ENCODE assay signal across 11 cellular contexts in genomic region chr7:141220263-141220662, GRCh38.
DNase-seq lines count a peak whose midpoint lies in the region; ATAC-seq, FAIRE-seq and TF ChIP-seq lines count a peak whose summit lies in the region.
"Had no signal": no experiment of that assay in that cellular context is flagged by ENCODE, and none has a peak within 500 bp of the region (broad histone marks: within the 10 kb centered on the region; RNA-seq: fewer than 3 reads in every experiment).

No MANE protein-coding gene starts in this region.

- H3K4me3 ChIP-seq in HepG2 (replicated peaks in 1 of 3; ENCODE audit: insufficient read depth in 1 of 3, low read depth in 2 of 3, low read length in 3 of 3) (no peak overlapping the region), right lobe of liver (no peak overlapping the region)

- no peak overlapping the region for H3K4me2 ChIP-seq in HepG2 (ENCODE audit: low read depth, low read length)

- BruUV-seq in HepG2 (replicated peaks; lab: Mats Ljungman, UMichigan): no TSS peak

- no peak overlapping the region for H3K9ac ChIP-seq in HepG2 (ENCODE audit: insufficient read depth, low read depth, low read length)

- no peak overlapping the region for H2AFZ ChIP-seq in HepG2 (ENCODE audit: low read length)

- TF ChIP-seq POLR2A in HepG2 (IDR thresholded peaks at IDR 0.05; ENCODE audit: insufficient read depth in 1 of 2, low read depth in 2 of 2, low read length in 2 of 2) (no peak), right lobe of liver (IDR thresholded peaks at IDR 0.05) (no peak)

- H3K27ac Mint-ChIP-seq in brain: peak overlapping the region in 1 of 5 experiments; percentile 37
- H3K27ac Mint-ChIP-seq: activated naive CD8-positive, alpha-beta T cell; T-helper 17 cell had no signal

- FAIRE-seq in HepG2 (lab: Jason Lieb, UNC): no peak

- H3K27me3 Mint-ChIP-seq in brain: peaks cover 3% of the 10 kb centered on the region

- H3K27ac ChIP-seq in HepG2 (ENCODE audit: extremely low read length, insufficient read depth, low read length): no peak overlapping the region
- no peak overlapping the region for H3K27ac ChIP-seq in right lobe of liver

- CTCF ChIA-PET in HepG2 (lab: Yijun Ruan, JAX; ENCODE audit: low intra/inter-chr PET ratio, low total read pairs): no interaction called here

- no peaks in the 10 kb centered on the region for H3K4me1 ChIP-seq in HepG2 (ENCODE audit: insufficient read depth, low read length)
- H3K4me1 ChIP-seq in right lobe of liver: no peaks in the 10 kb centered on the region

- ATAC-seq in HepG2 (peak; percentile 64), right lobe of liver (no peak), GM21717 (IDR thresholded peaks at IDR 0.05; ENCODE audit: unreplicated experiment) (no peak), HG02852 (IDR thresholded peaks at IDR 0.05; ENCODE audit: unreplicated experiment) (no peak)
- ATAC-seq: T-helper 17 cell had no signal

- H3K9me3 ChIP-seq in HepG2 (ENCODE audit: low read length) (no peaks in the 10 kb centered on the region), right lobe of liver (no peaks in the 10 kb centered on the region)

- peaks cover 65% of the 10 kb centered on the region for H3K4me1 Mint-ChIP-seq in brain
- H3K4me1 Mint-ChIP-seq: T-helper 17 cell had no signal

- no peaks in the 10 kb centered on the region for H3K79me2 ChIP-seq in HepG2 (ENCODE audit: insufficient read depth, low read length)

- H3K27me3 ChIP-seq in HepG2 (ENCODE audit: control insufficient read depth in 1 of 2, insufficient read depth in 2 of 2, low read length in 2 of 2): peaks cover 0 to 2% of the 10 kb centered on the region in 2 experiments; a peak in 1 of 5 replicates
- no peaks in the 10 kb centered on the region for H3K27me3 ChIP-seq in right lobe of liver

- no peak for TF ChIP-seq RAD21 in HepG2 (CRISPR knock-in tag; IDR thresholded peaks at IDR 0.05)

- H3K4me3 Mint-ChIP-seq in brain: no peak overlapping the region
- H3K4me3 Mint-ChIP-seq: activated naive CD8-positive, alpha-beta T cell; T-helper 17 cell had no signal

- H3K36me3 Mint-ChIP-seq in brain: no peaks in the 10 kb centered on the region
- H3K36me3 Mint-ChIP-seq: activated naive CD8-positive, alpha-beta T cell had no signal

- intact Hi-C loops in HepG2 (cut with micrococcal nuclease; ENCODE audit: unreplicated experiment): no loop called here
- intact Hi-C loops in right lobe of liver (cut with DNase I): no loop called here

- H3K9me3 Mint-ChIP-seq in brain: no peaks in the 10 kb centered on the region

- H3K36me3 ChIP-seq in HepG2 (replicated peaks in 1 of 2; ENCODE audit: control insufficient read depth in 1 of 2, insufficient read depth in 2 of 2, low read length in 2 of 2) (no peaks in the 10 kb centered on the region), right lobe of liver (no peaks in the 10 kb centered on the region)

- no peaks in the 10 kb centered on the region for H4K20me1 ChIP-seq in HepG2 (ENCODE audit: insufficient read depth, low read length)

- in situ Hi-C loops in HepG2 (cut with HindIII; ENCODE audit: extremely low pct_ligation_motif_present, low pct_unique_long_range_greater_than_20kb): no loop called here

- WGBS in HepG2 (ENCODE audit: low lambda C conversion rate): 19% methylated on average over 4 of the region's 4 CpGs
- WGBS in right lobe of liver (ENCODE audit: insufficient coverage, low coverage, low lambda C conversion rate, missing lambda C conversion rate): 45% methylated on average over 4 of the region's 4 CpGs

- TF ChIP-seq EP300 in HepG2 (IDR thresholded peaks at IDR 0.05; ENCODE audit: low read depth in 2 of 2, low read length in 2 of 2) (no peak), HepG2 (CRISPR knock-in tag; IDR thresholded peaks at IDR 0.05; ENCODE audit: borderline replicate concordance) (no peak)

- TF ChIP-seq CTCF in HepG2 (CRISPR knock-in tag; IDR thresholded peaks at IDR 0.05) (peak; percentile 41; the same call in 1 of the 2 replicates), right lobe of liver (IDR thresholded peaks at IDR 0.05) (peak in 1 of 4 donors; percentile 6), brain (conservative IDR thresholded peaks at IDR 0.05) (peak; percentile 47 to 58)

- POLR2A ChIA-PET in HepG2 (lab: Yijun Ruan, JAX): no interaction called here

- DNase-seq in HepG2 (ENCODE audit: low spot score) (peak; percentile 12), right lobe of liver (no peak), NCI-H2081 (lab: John Stamatoyannopoulos, UW) (peak; percentile 74 to 81), amniotic stem cell (lab: John Stamatoyannopoulos, UW) (no peak)
- DNase-seq in activated T-cell treated with anti-CD3 and anti-CD28 coated beads, Interleukin-2, amount 50 U/mL, for 48 hours: no peak
- DNase-seq: C1 segment of cervical spinal cord, T-helper 17 cell had no signal

TF ChIP-seq in HepG2, 621 proteins besides CTCF, POLR2A, EP300 and RAD21:
- TF ChIP-seq XBP1 (CRISPR knock-in tag; IDR thresholded peaks at IDR 0.05) (no peak), ZNF841 (CRISPR knock-in tag; IDR thresholded peaks at IDR 0.05; ENCODE audit: borderline replicate concordance) (no peak), STAG1 (CRISPR knock-in tag; IDR thresholded peaks at IDR 0.05) (peak; percentile 55), ZNF260 (CRISPR knock-in tag; IDR thresholded peaks at IDR 0.05; ENCODE audit: borderline replicate concordance, low read depth) (no peak), KLF9 (CRISPR knock-in tag; IDR thresholded peaks at IDR 0.05; ENCODE audit: low read depth) (no peak)
- TF ChIP-seq, protein P1, sequence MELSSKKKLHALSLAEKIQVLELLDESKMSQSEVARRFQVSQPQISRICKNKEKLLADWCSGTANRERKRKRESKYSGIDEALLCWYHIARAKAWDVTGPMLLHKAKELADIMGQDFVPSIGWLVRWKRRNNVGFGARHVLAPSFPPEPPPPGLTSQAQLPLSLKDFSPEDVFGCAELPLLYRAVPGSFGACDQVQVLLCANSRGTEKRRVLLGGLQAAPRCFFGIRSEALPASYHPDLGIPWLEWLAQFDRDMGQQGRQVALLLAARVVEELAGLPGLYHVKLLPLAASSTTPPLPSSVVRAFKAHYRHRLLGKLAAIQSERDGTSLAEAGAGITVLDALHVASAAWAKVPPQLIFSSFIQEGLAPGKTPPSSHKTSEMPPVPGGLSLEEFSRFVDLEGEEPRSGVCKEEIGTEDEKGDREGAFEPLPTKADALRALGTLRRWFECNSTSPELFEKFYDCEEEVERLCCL (CRISPR knock-in tag; IDR thresholded peaks at IDR 0.05; ENCODE audit: borderline replicate concordance): no peak
TF ChIP-seq in HepG2: peak in this region for 1.

Comparison
In these comparisons a context has a peak if more than half of its experiments do, and no peak if none do; other contexts are left out.
1. DNase-seq: peak in HepG2 (single experiment) and NCI-H2081 (2 of 2); none in right lobe of liver (0 of 3), amniotic stem cell (single experiment) and activated T-cell treated with anti-CD3 and anti-CD28 coated beads, Interleukin-2, amount 50 U/mL, for 48 hours (0 of 2).